ENCODE assay signal across 7 cellular contexts in the genomic region with DNA sequence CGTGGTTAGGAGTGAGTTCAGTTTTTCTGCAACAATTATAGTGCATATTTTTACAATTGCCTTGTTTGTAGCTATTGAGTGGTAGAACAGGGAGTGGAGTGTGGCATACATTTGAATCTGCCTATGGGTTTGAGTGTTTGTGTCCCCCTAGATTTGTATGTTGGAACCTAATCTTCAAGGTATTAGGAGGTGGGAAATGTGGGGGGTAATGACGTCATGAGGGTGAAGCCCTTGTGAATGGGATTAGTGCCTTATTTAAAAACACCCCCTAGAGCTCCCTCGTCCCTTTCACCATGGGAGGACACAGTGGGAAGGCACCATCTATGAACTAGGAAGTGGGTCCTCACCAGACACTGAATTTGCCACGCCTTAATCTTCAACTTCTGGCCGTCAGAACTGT.
"Had no signal": no experiment of that assay in that cellular context is flagged by ENCODE, and none has a peak within 500 bp of the region (broad histone marks: within the 10 kb centered on the region; RNA-seq: fewer than 3 reads in every experiment).

No MANE protein-coding gene starts in this region.

- DNase-seq: IMR-90, KBM-7, KG1 had no signal

- H3K27ac Mint-ChIP-seq: IgD-negative memory B cell had no signal

- H3K4me3 Mint-ChIP-seq: IgD-negative memory B cell had no signal

- ATAC-seq: K562 had no signal

- H3K4me1 Mint-ChIP-seq: IgD-negative memory B cell had no signal

- FAIRE-seq: HTR-8/SVneo, K562 had no signal

- H3K27me3 Mint-ChIP-seq: IgD-negative memory B cell had no signal

- H3K36me3 Mint-ChIP-seq: IgD-negative memory B cell had no signal

- H3K27ac ChIP-seq: HL-60 had no signal

- H3K4me3 ChIP-seq: K562 had no signal
